11 cellular contexts compared by ENCODE assay signal in genomic region chr12:95004610-95005009, GRCh38. TPM values are rescaled to one million over a fixed set of nuclear protein-coding genes. Genes with fewer than 3 reads are reported as not detected.
A peak's percentile ranks its signal among the peaks of the same experiment; 100 is the strongest.
DNase-seq lines count a peak whose midpoint lies in the region; ATAC-seq and TF ChIP-seq lines count a peak whose summit lies in the region.
"Had no signal": no experiment of that assay in that cellular context is flagged by ENCODE, and none has a peak within 500 bp of the region (broad histone marks: within the 10 kb centered on the region; RNA-seq: fewer than 3 reads in every experiment).

No MANE protein-coding gene starts in this region.

- POLR2A ChIA-PET in T-cell (lab: Charles Lee) = interaction anchor here (0.6 to 0.7 kb wide), 5 partner anchors 13 to 862 kb away, joined by 3 to 10 read pairs (median 4); partner anchors contain the start of gene METAP2 (in 1 of the 2)

- H3K9me3 ChIP-seq in left ventricle myocardium inferior (replicated peaks) (peaks cover 26% of the 10 kb centered on the region), heart left ventricle (peaks cover 0 to 21% (median 9%) of the 10 kb centered on the region in 12 donors), thoracic aorta (peaks cover 6% of the 10 kb centered on the region)

- H3K27ac ChIP-seq in left ventricle myocardium inferior (replicated peaks) = peak overlapping the region; percentile 97
- peak overlapping the region in 1 of 12 donors; percentile 90 for H3K27ac ChIP-seq in heart left ventricle
- H3K27ac ChIP-seq in thoracic aorta = no peak overlapping the region

- DNase-seq in left ventricle myocardium inferior (no peak), heart left ventricle (no peak), T-cell (no peak), fibroblast of mammary gland (ENCODE audit: low read depth) (peak; percentile 59), thoracic aorta (ENCODE audit: low spot score) (no peak), dermis blood vessel endothelial cell (no peak), left lobe of liver (ENCODE audit: low spot score) (no peak)
- DNase-seq: cortex of kidney, NCI-H2107, stomach had no signal

- H3K27me3 Mint-ChIP-seq in T-cell = no peaks in the 10 kb centered on the region

- ATAC-seq in heart left ventricle (no peak), T-cell (replicated peaks in 1 of 4) (no peak), thoracic aorta (ENCODE audit: insufficient number of reproducible peaks, low FRiP score, low read depth) (no peak), GM21786 (IDR thresholded peaks at IDR 0.05; ENCODE audit: unreplicated experiment) (no peak), left lobe of liver (no peak)

- intact Hi-C loops in left ventricle myocardium inferior (cut with micrococcal nuclease) = no loop called here
- intact Hi-C loops in heart left ventricle (cut with DNase I) = no loop called here

- H3K4me1 Mint-ChIP-seq in T-cell = peaks cover 46 to 55% (median 53%) of the 10 kb centered on the region in 3 donors

- H3K4me3 ChIP-seq in left ventricle myocardium inferior (no peak overlapping the region), heart left ventricle (no peak overlapping the region), fibroblast of mammary gland (ENCODE audit: control insufficient read depth, low read depth, low read length) (no peak overlapping the region), thoracic aorta (peak overlapping the region; percentile 78)

- peaks cover 22% of the 10 kb centered on the region for H3K36me3 ChIP-seq in left ventricle myocardium inferior
- H3K36me3 ChIP-seq in heart left ventricle = peaks cover 0 to 25% (median 18%) of the 10 kb centered on the region in 9 donors
- H3K36me3 ChIP-seq in thoracic aorta = no peaks in the 10 kb centered on the region

- H3K27ac Mint-ChIP-seq in T-cell = peak overlapping the region; percentile 5 to 94

- 70 to 95% (median 90%) methylated on average over 2 of the region's 2 CpGs for WGBS in heart left ventricle, 4 donors

- TF ChIP-seq CTCF in left ventricle myocardium inferior (IDR thresholded peaks at IDR 0.05; ENCODE audit: borderline replicate concordance) = no peak
- TF ChIP-seq CTCF in heart left ventricle (IDR thresholded peaks at IDR 0.05) = no peak
- TF ChIP-seq CTCF in fibroblast of mammary gland (conservative IDR thresholded peaks at IDR 0.05; ENCODE audit: control insufficient read depth, insufficient read depth, low read depth, low read length) = no peak
- no peak for TF ChIP-seq CTCF in thoracic aorta (IDR thresholded peaks at IDR 0.05)

- peaks cover 15% of the 10 kb centered on the region for H3K36me3 Mint-ChIP-seq in T-cell

- CTCF ChIA-PET in T-cell (lab: Charles Lee) = interaction anchor here (0.6 to 1.3 kb wide), 5 partner anchors 15 to 1615 kb away, joined by 3 to 4 read pairs (median 3); no protein-coding TSS in a partner anchor

- no peaks in the 10 kb centered on the region for H3K27me3 ChIP-seq in left ventricle myocardium inferior (ENCODE audit: low read depth)
- H3K27me3 ChIP-seq in heart left ventricle = no peaks in the 10 kb centered on the region
- no peaks in the 10 kb centered on the region for H3K27me3 ChIP-seq in thoracic aorta (replicated peaks; ENCODE audit: insufficient read depth)
- H3K27me3 ChIP-seq: stomach had no signal

- peaks cover 7 to 14% (median 8%) of the 10 kb centered on the region in 3 donors for H3K9me3 Mint-ChIP-seq in T-cell

- no peak for TF ChIP-seq POLR2A in heart left ventricle (IDR thresholded peaks at IDR 0.05)

- H3K4me1 ChIP-seq in left ventricle myocardium inferior = peaks cover 46% of the 10 kb centered on the region
- peaks cover 0 to 40% (median 23%) of the 10 kb centered on the region in 12 donors for H3K4me1 ChIP-seq in heart left ventricle
- peaks cover 3 to 11% of the 10 kb centered on the region in 2 donors for H3K4me1 ChIP-seq in thoracic aorta (ENCODE audit: control insufficient read depth in 1 of 2, low read depth in 2 of 2)

- H3K4me3 Mint-ChIP-seq in T-cell = peak overlapping the region; percentile 45 to 95 (median 87)

RNA-seq across cellular contexts. Expression of gene NDUFA12, which starts 1.1 kb away (rescaled TPM):
- total RNA-seq in left ventricle myocardium inferior = 353 TPM
- 100 to 1,000 TPM; 195 to 638 (median 351) TPM for total RNA-seq in heart left ventricle
- polyA plus RNA-seq in heart left ventricle = 100 to 1,000 TPM; 550 to 872 TPM
- 100 to 1,000 TPM in 2 of 5 donors, 10 to 100 TPM in 3; 56.2 to 120 (median 67.6) TPM for total RNA-seq in T-cell
- 10 to 100 TPM; 63.5 to 67.1 TPM for total RNA-seq in thoracic aorta
- 125 and 164 TPM in 2 replicates for total RNA-seq in dermis blood vessel endothelial cell
- total RNA-seq in left lobe of liver = 41.7 TPM
